Comparison of ENCODE assay signal across 5 cellular contexts in genomic region chr5:92255605-92256004, GRCh38.
DNase-seq lines count a peak whose midpoint lies in the region; ATAC-seq, FAIRE-seq and TF ChIP-seq lines count a peak whose summit lies in the region.
"Not testable (repeated sequence)": the region's sequence is repeated elsewhere in the genome, so short reads cannot be mapped to it uniquely, and the experiment has no call there.

No MANE protein-coding gene starts in this region.

- CTCF ChIA-PET in HEK293 (lab: Yijun Ruan, JAX); WTC11 (lab: Charles Lee); K562 (lab: Yijun Ruan, JAX; ENCODE audit: low intra/inter-chr PET ratio): not testable (repeated sequence)
- CTCF ChIA-PET in H1 (lab: Charles Lee; ENCODE audit: partially characterized antibody) = interaction anchor here (0.6 to 0.7 kb wide), 2 partner anchors 151 to 414 kb away, joined by 3 to 5 read pairs; no protein-coding TSS in a partner anchor

- not testable (repeated sequence) for TF ChIP-seq POLR2A in K562 (conservative IDR thresholded peaks at IDR 0.05); H1 (IDR thresholded peaks at IDR 0.05; ENCODE audit: control extremely low read depth in 1 of 2, low read depth in 2 of 2, low read length in 2 of 2)

- not testable (repeated sequence) for H3K4me1 ChIP-seq in HEK293 (ENCODE audit: control insufficient read depth, insufficient read depth, low read length); K562 (replicated peaks in 1 of 2; ENCODE audit: control insufficient read depth in 2 of 2, insufficient read depth in 2 of 2, low read length in 2 of 2); H1 (replicated peaks in 1 of 4; ENCODE audit: control insufficient read depth in 3 of 4, insufficient read depth in 4 of 4, low read length in 3 of 4)

- H3K9me3 Mint-ChIP-seq in WTC11 = not testable (repeated sequence)
- peaks cover 23% of the 10 kb centered on the region for H3K9me3 Mint-ChIP-seq in activated naive CD8-positive, alpha-beta T cell (ENCODE audit: low read depth)

- H3K4ac ChIP-seq in H1 (replicated peaks; ENCODE audit: insufficient read length, low read depth, low read length) = not testable (repeated sequence)

- not testable (repeated sequence) for H3K36me3 ChIP-seq in HEK293 (ENCODE audit: control insufficient read depth in 2 of 2, insufficient read depth in 1 of 2, low read length in 2 of 2); K562 (ENCODE audit: control insufficient read depth, insufficient read depth, low read length); H1 (ENCODE audit: control insufficient read depth in 2 of 4, insufficient read depth in 4 of 4, low read length in 3 of 4)

- H4K8ac ChIP-seq in H1 (ENCODE audit: extremely low read depth, insufficient read depth, low read length) = not testable (repeated sequence)

- not testable (repeated sequence) for H2AK5ac ChIP-seq in H1 (ENCODE audit: low read depth, low read length)

- not testable (repeated sequence) for H3K27me3 Mint-ChIP-seq in WTC11 (ENCODE audit: low read depth); activated naive CD8-positive, alpha-beta T cell

- H3K4me2 ChIP-seq in K562 (ENCODE audit: insufficient read depth, low read length); H1 (ENCODE audit: insufficient read depth in 1 of 2, low read depth in 2 of 2, low read length in 2 of 2): not testable (repeated sequence)

- H2BK5ac ChIP-seq in H1 (ENCODE audit: low read depth, low read length) = not testable (repeated sequence)

- H3K79me2 ChIP-seq in K562 (ENCODE audit: control insufficient read depth, insufficient read depth, low read length); H1 (ENCODE audit: control insufficient read depth in 1 of 2, insufficient read depth in 2 of 2, low read length in 2 of 2): not testable (repeated sequence)

- H3K9me3 ChIP-seq in HEK293 (ENCODE audit: control insufficient read depth, insufficient read depth, low read depth, low read length); K562 (replicated peaks; ENCODE audit: control insufficient read depth, insufficient read depth, low read depth, low read length); H1 (ENCODE audit: insufficient read depth in 2 of 2, low read depth in 1 of 2, low read length in 1 of 2): not testable (repeated sequence)

- not testable (repeated sequence) for DNase-seq in WTC11 (ENCODE audit: low spot score); K562 (ENCODE audit: extremely low read depth in 1 of 4, low spot score in 3 of 4); H1 (ENCODE audit: low read depth in 1 of 2, low spot score in 2 of 2)

- TF ChIP-seq CTCF in HEK293 (tag by site-specific recombination; IDR thresholded peaks at IDR 0.05); WTC11 (IDR thresholded peaks at IDR 0.05); K562 (IDR thresholded peaks at IDR 0.05 in 2 of 3, conservative IDR thresholded peaks at IDR 0.05 in 1 of 3; ENCODE audit: insufficient read depth in 2 of 3, low read depth in 1 of 3, low read length in 3 of 3); H1 (IDR thresholded peaks at IDR 0.05; ENCODE audit: control extremely low read depth in 1 of 3, insufficient read depth in 1 of 3, low read depth in 1 of 3, low read length in 3 of 3): not testable (repeated sequence)

- not testable (repeated sequence) for H2BK120ac ChIP-seq in H1 (replicated peaks; ENCODE audit: low read depth, low read length)

- TF ChIP-seq RAD21 in K562 (CRISPR knock-in tag; conservative IDR thresholded peaks at IDR 0.05 in 1 of 2, IDR thresholded peaks at IDR 0.05 in 1 of 2); H1 (IDR thresholded peaks at IDR 0.05 in 1 of 2, conservative IDR thresholded peaks at IDR 0.05 in 1 of 2; ENCODE audit: low read depth in 2 of 2, low read length in 2 of 2): not testable (repeated sequence)

- not testable (repeated sequence) for H2AFZ ChIP-seq in K562 (ENCODE audit: low read depth, low read length); H1 (ENCODE audit: low read length)

- not testable (repeated sequence) for H3K27ac ChIP-seq in HEK293 (ENCODE audit: extremely low read depth, low read depth, low read length); K562 (ENCODE audit: extremely low read depth, low read depth, low read length); H1 (ENCODE audit: low read depth, low read length)

- not testable (repeated sequence) for H4K20me1 ChIP-seq in K562 (replicated peaks; ENCODE audit: control insufficient read depth, insufficient read depth, low read length); H1 (replicated peaks in 1 of 2; ENCODE audit: control insufficient read depth in 1 of 2, insufficient read depth in 2 of 2, low read length in 2 of 2)

- not testable (repeated sequence) for H2BK20ac ChIP-seq in H1 (ENCODE audit: low read length)

- H3K36me3 Mint-ChIP-seq in WTC11; activated naive CD8-positive, alpha-beta T cell: not testable (repeated sequence)

- H3K4me1 Mint-ChIP-seq in WTC11 = peaks cover 11% of the 10 kb centered on the region
- H3K4me1 Mint-ChIP-seq in activated naive CD8-positive, alpha-beta T cell (ENCODE audit: low read depth) = not testable (repeated sequence)

- H3K79me1 ChIP-seq in H1 (ENCODE audit: low read depth, low read length) = not testable (repeated sequence)

- not testable (repeated sequence) for H3K56ac ChIP-seq in H1 (replicated peaks; ENCODE audit: insufficient read length, low read depth, low read length)

- not testable (repeated sequence) for H3K27me3 ChIP-seq in K562 (ENCODE audit: control insufficient read depth in 2 of 2, insufficient read depth in 2 of 2, low read length in 2 of 2); H1 (replicated peaks in 1 of 4; ENCODE audit: control insufficient read depth in 3 of 4, extremely low read depth in 1 of 4, insufficient read depth in 3 of 4, low read length in 3 of 4)

- H3K23ac ChIP-seq in H1 (ENCODE audit: insufficient read length) = not testable (repeated sequence)

- H2BK15ac ChIP-seq in H1 (ENCODE audit: low read length) = not testable (repeated sequence)

- H3K9me1 ChIP-seq in K562 (ENCODE audit: control insufficient read depth, insufficient read depth, low read length) = not testable (repeated sequence)

- POLR2A ChIA-PET in HEK293 (lab: Yijun Ruan, JAX); WTC11 (lab: Charles Lee); K562 (lab: Yijun Ruan, JAX); H1 (lab: Charles Lee; ENCODE audit: partially characterized antibody): not testable (repeated sequence)

- H3K4me3 ChIP-seq in HEK293 (ENCODE audit: low read depth, low read length); K562; H1 (ENCODE audit: extremely low read depth in 1 of 4, insufficient read depth in 2 of 4, low read depth in 3 of 4, low read length in 4 of 4): not testable (repeated sequence)

- H2BK12ac ChIP-seq in H1 (ENCODE audit: low read depth, low read length) = not testable (repeated sequence)

- not testable (repeated sequence) for FAIRE-seq in K562 (lab: Jason Lieb, UNC); H1 (lab: Jason Lieb, UNC)

- not testable (repeated sequence) for ATAC-seq in WTC11, K562

- H3K4me3 Mint-ChIP-seq in WTC11 = not testable (repeated sequence)
- H3K4me3 Mint-ChIP-seq in activated naive CD8-positive, alpha-beta T cell = peak overlapping the region; percentile 22

- BruUV-seq in K562 (replicated peaks; lab: Mats Ljungman, UMichigan) = not testable (repeated sequence)

- H3K27ac Mint-ChIP-seq in WTC11; activated naive CD8-positive, alpha-beta T cell: not testable (repeated sequence)

- intact Hi-C loops in K562 (cut with micrococcal nuclease) = not testable (repeated sequence)

- not testable (repeated sequence) for H3K18ac ChIP-seq in H1 (ENCODE audit: extremely low read depth, low read length)

- H4K91ac ChIP-seq in H1 (replicated peaks; ENCODE audit: insufficient read length, low read length) = not testable (repeated sequence)

- in situ Hi-C loops in K562 (cut with MboI) = not testable (repeated sequence)

- not testable (repeated sequence) for H3K9ac ChIP-seq in K562 (ENCODE audit: insufficient read depth in 1 of 2, low read depth in 2 of 2, low read length in 2 of 2); H1 (replicated peaks in 1 of 4; ENCODE audit: extremely low read depth in 1 of 4, low read depth in 3 of 4, low read length in 3 of 4)

- not testable (repeated sequence) for H3K14ac ChIP-seq in H1 (ENCODE audit: insufficient read length)

- H3K23me2 ChIP-seq in H1 (ENCODE audit: low read depth, low read length) = not testable (repeated sequence)

- TF ChIP-seq EP300 in K562 (IDR thresholded peaks at IDR 0.05; ENCODE audit: low read length); H1 (IDR thresholded peaks at IDR 0.05; ENCODE audit: borderline replicate concordance in 1 of 2, low read depth in 2 of 2, low read length in 2 of 2): not testable (repeated sequence)

- H4K5ac ChIP-seq in H1 (ENCODE audit: insufficient read length, low read depth, low read length) = not testable (repeated sequence)

TF ChIP-seq in WTC11, 78 proteins besides CTCF, POLR2A, EP300 and RAD21:
- TF ChIP-seq HMGA2 (CRISPR knock-in tag; IDR thresholded peaks at IDR 0.05) (peak; percentile 19; the same call in 1 of the 2 replicates), GTF2I (CRISPR knock-in tag; conservative IDR thresholded peaks at IDR 0.05) (0 out of 2 replicates have a peak, but pooled peaks have one; percentile 43)

TF ChIP-seq in K562, 482 proteins besides CTCF, POLR2A, EP300 and RAD21:
- peak; percentile 92 for TF ChIP-seq ZNF146 (CRISPR knock-in tag; IDR thresholded peaks at IDR 0.05; ENCODE audit: unreplicated experiment)

TF ChIP-seq in H1, 55 proteins besides CTCF, POLR2A, EP300 and RAD21:
- TF ChIP-seq KDM1A (IDR thresholded peaks at IDR 0.05; ENCODE audit: borderline replicate concordance, low read length) = 0 out of 2 replicates have a peak, but pooled peaks have one; percentile 37
